17 cellular contexts compared by ENCODE assay signal in genomic region chr11:83863272-83863671, GRCh38.
DNase-seq lines count a peak whose midpoint lies in the region; ATAC-seq and TF ChIP-seq lines count a peak whose summit lies in the region.
"Had no signal": no experiment of that assay in that cellular context is flagged by ENCODE, and none has a peak within 500 bp of the region (broad histone marks: within the 10 kb centered on the region; RNA-seq: fewer than 3 reads in every experiment).

No MANE protein-coding gene starts in this region.

- peak overlapping the region in 1 of 2 experiments; percentile 85; a peak in 2 of 4 replicates for H3K27ac ChIP-seq in SK-N-SH (ENCODE audit: low read depth in 2 of 2, low read length in 1 of 2)
- peak overlapping the region; percentile 94 for H3K27ac ChIP-seq in smooth muscle cell (ENCODE audit: low read depth)
- H3K27ac ChIP-seq in caudate nucleus (ENCODE audit: low read depth, low read length): no peak overlapping the region
- H3K27ac ChIP-seq: BLaER1 had no signal

- H3K9ac ChIP-seq in SK-N-SH (no peak overlapping the region), smooth muscle cell (ENCODE audit: low read depth) (no peak overlapping the region)
- H3K9ac ChIP-seq: BLaER1 had no signal

- no peaks in the 10 kb centered on the region for H3K27me3 ChIP-seq in SK-N-SH (ENCODE audit: insufficient read depth)
- H3K27me3 ChIP-seq in smooth muscle cell (ENCODE audit: low read depth): no peaks in the 10 kb centered on the region
- H3K27me3 ChIP-seq: BLaER1 had no signal

- ATAC-seq in HG03565 (IDR thresholded peaks at IDR 0.05; ENCODE audit: unreplicated experiment): no peak
- ATAC-seq: CD8-positive, alpha-beta T cell; GM12878 had no signal

- H3K9me2 ChIP-seq in SK-N-SH: no peaks in the 10 kb centered on the region

- H3K9me3 ChIP-seq in SK-N-SH (no peaks in the 10 kb centered on the region), smooth muscle cell (replicated peaks; ENCODE audit: low read depth) (no peaks in the 10 kb centered on the region)
- H3K9me3 ChIP-seq: BLaER1, HAP-1 had no signal

- H3F3A ChIP-seq in SK-N-SH (replicated peaks; ENCODE audit: insufficient read depth) (peaks cover 7% of the 10 kb centered on the region), smooth muscle cell (ENCODE audit: low read depth) (peaks cover 13% of the 10 kb centered on the region)

- POLR2A ChIA-PET in SK-N-SH (lab: Yijun Ruan, JAX): no interaction called here

- whole genome bisulfite sequencing in SK-N-SH (ENCODE audit: low lambda C conversion rate): 28% methylated on average over 2 of the region's 2 CpGs
- WGBS in smooth muscle cell (ENCODE audit: low lambda C conversion rate): 38% methylated on average over 2 of the region's 2 CpGs

- TF ChIP-seq RAD21 in SK-N-SH (IDR thresholded peaks at IDR 0.05; ENCODE audit: low read length): no peak

- no peak overlapping the region for H3K4me2 ChIP-seq in SK-N-SH
- H3K4me2 ChIP-seq in smooth muscle cell: no peak overlapping the region
- H3K4me2 ChIP-seq: BLaER1 had no signal

- CTCF ChIA-PET in SK-N-SH (lab: Yijun Ruan, JAX): interaction anchor here (1.7 kb wide), 1 partner anchor 27 kb away, joined by 11 read pairs; no protein-coding TSS in a partner anchor

- H3K36me3 ChIP-seq in SK-N-SH (replicated peaks in 1 of 2; ENCODE audit: control insufficient read depth in 1 of 2, insufficient read depth in 2 of 2, low read length in 1 of 2): no peaks in the 10 kb centered on the region
- H3K36me3 ChIP-seq in smooth muscle cell (ENCODE audit: low read depth): no peaks in the 10 kb centered on the region
- H3K36me3 ChIP-seq: BLaER1, HAP-1 had no signal

- no peaks in the 10 kb centered on the region for H4K20me1 ChIP-seq in SK-N-SH (ENCODE audit: insufficient read depth)
- H4K20me1 ChIP-seq in smooth muscle cell (ENCODE audit: low read depth): no peaks in the 10 kb centered on the region
- H4K20me1 ChIP-seq: BLaER1 had no signal

- H3K4me1 ChIP-seq in SK-N-SH (ENCODE audit: control insufficient read depth in 1 of 2, insufficient read depth in 2 of 2, low read depth in 1 of 2, low read length in 1 of 2) (peaks cover 6 to 25% of the 10 kb centered on the region in 2 experiments), smooth muscle cell (ENCODE audit: low read depth) (no peaks in the 10 kb centered on the region)
- H3K4me1 ChIP-seq: BLaER1, HAP-1 had no signal

- H2AFZ ChIP-seq in SK-N-SH (ENCODE audit: low read depth) (no peak overlapping the region), smooth muscle cell (ENCODE audit: low read depth) (no peak overlapping the region)

- TF ChIP-seq CTCF in SK-N-SH (IDR thresholded peaks at IDR 0.05): no peak
- TF ChIP-seq CTCF in smooth muscle cell (IDR thresholded peaks at IDR 0.05; ENCODE audit: borderline replicate concordance, insufficient read depth, poor library complexity, severe bottlenecking): no peak

- DNase-seq in COLO829 (ENCODE audit: low spot score) (peak; percentile 48), SK-N-SH (no peak), foreskin melanocyte (peak; percentile 74), smooth muscle cell (lab: John Stamatoyannopoulos, UW; ENCODE audit: unreplicated experiment) (no peak), T-helper 9 cell (no peak), caudate nucleus (lab: John Stamatoyannopoulos, UW) (no peak)
- DNase-seq: 8988T; CD8-positive, alpha-beta T cell; COR-L47; DMS 273 treated with DMSO at 0.1 percent for 48 hours; DMS53; DND-41; EL had no signal

- H3K79me2 ChIP-seq in SK-N-SH (ENCODE audit: insufficient read depth) (no peaks in the 10 kb centered on the region), smooth muscle cell (ENCODE audit: low read depth) (no peaks in the 10 kb centered on the region)

- peak in 1 of 2 experiments; percentile 20; a peak in 1 of 4 replicates for TF ChIP-seq EP300 in SK-N-SH (IDR thresholded peaks at IDR 0.05; ENCODE audit: borderline replicate concordance in 1 of 2, low read depth in 1 of 2, low read length in 1 of 2)

- H3K4me3 ChIP-seq in SK-N-SH (ENCODE audit: low read depth in 2 of 2, low read length in 1 of 2): no peak overlapping the region
- no peak overlapping the region for H3K4me3 ChIP-seq in smooth muscle cell
- H3K4me3 ChIP-seq: BLaER1, GM12878, HAP-1 had no signal

TF ChIP-seq in SK-N-SH, 30 proteins besides CTCF, POLR2A, EP300 and RAD21:
- TF ChIP-seq TCF12 (IDR thresholded peaks at IDR 0.05) (peak; percentile 13; the same call in 1 of the 2 replicates), SMC3 (IDR thresholded peaks at IDR 0.05; ENCODE audit: low read depth, low read length) (no peak)

Comparison
In these comparisons a context has a peak if more than half of its experiments do, and no peak if none do; other contexts are left out.
1. DNase-seq: peak in COLO829 (single experiment) and foreskin melanocyte (single experiment); none in SK-N-SH (single experiment), smooth muscle cell (single experiment), T-helper 9 cell (single experiment) and caudate nucleus (0 of 61).